ENCODE assay signal across 22 cellular contexts in the genomic region with DNA sequence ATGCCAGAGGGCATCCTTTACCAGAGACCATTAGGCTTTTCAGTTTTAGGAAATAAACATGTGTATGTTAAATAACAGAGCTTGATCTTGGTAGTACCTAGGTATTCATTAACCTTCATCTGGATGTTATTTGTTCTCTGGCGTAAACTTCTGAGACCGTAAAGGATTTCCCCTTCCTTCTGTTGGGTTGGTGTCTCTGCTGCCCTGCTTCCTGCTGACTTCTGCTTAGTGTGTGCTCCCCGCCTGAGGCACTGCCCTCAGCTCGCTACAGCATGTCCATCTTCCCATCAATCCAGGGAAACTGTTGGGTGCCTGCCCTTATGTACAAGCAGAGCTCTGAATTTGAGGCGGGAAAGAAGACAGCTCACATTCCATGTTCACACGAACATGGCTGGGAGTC.
DNase-seq lines count a peak whose midpoint lies in the region; ATAC-seq and TF ChIP-seq lines count a peak whose summit lies in the region.
"Had no signal": no experiment of that assay in that cellular context is flagged by ENCODE, and none has a peak within 500 bp of the region (broad histone marks: within the 10 kb centered on the region; RNA-seq: fewer than 3 reads in every experiment).

No MANE protein-coding gene starts in this region.

- no peaks in the 10 kb centered on the region for H3K9me3 Mint-ChIP-seq in activated CD4-positive, alpha-beta memory T cell treated with anti-CD3 and anti-CD28 coated beads, Interleukin-2, amount 10 ng/mL, durations not matched to agents 7 days and 5 days
- H3K9me3 Mint-ChIP-seq: activated naive CD8-positive, alpha-beta T cell treated with anti-CD3 and anti-CD28 coated beads for 36 hours; activated T-cell treated with anti-CD3 and anti-CD28 coated beads, Interleukin-2, amount 50 U/mL, for 4 hours; CD8-positive, alpha-beta T cell had no signal

- in situ Hi-C loops in GM13977 (cut with MboI; ENCODE audit: low pct_unique_long_range_greater_than_20kb, low sequenced_read_pairs, unreplicated experiment), result no loop called here

- H3K4me3 ChIP-seq in left lung, result no peak overlapping the region
- H3K4me3 ChIP-seq: right atrium auricular region had no signal

- no peak overlapping the region for H3K4me3 Mint-ChIP-seq in activated CD4-positive, alpha-beta memory T cell treated with anti-CD3 and anti-CD28 coated beads, Interleukin-2, amount 10 ng/mL, durations not matched to agents 7 days and 5 days
- H3K4me3 Mint-ChIP-seq: activated naive CD8-positive, alpha-beta T cell treated with anti-CD3 and anti-CD28 coated beads for 36 hours; activated T-cell treated with anti-CD3 and anti-CD28 coated beads, Interleukin-2, amount 50 U/mL, for 4 hours; CD8-positive, alpha-beta T cell had no signal

- peak; percentile 85 for ATAC-seq in GM18517 (IDR thresholded peaks at IDR 0.05; ENCODE audit: unreplicated experiment)
- peak; percentile 87 for ATAC-seq in GM19463 (IDR thresholded peaks at IDR 0.05; ENCODE audit: unreplicated experiment)
- ATAC-seq in HG02943 (IDR thresholded peaks at IDR 0.05; ENCODE audit: low read depth, unreplicated experiment), result peak; percentile 72
- peak; percentile 60 for ATAC-seq in HG03521 (IDR thresholded peaks at IDR 0.05; ENCODE audit: unreplicated experiment)
- no peak for ATAC-seq in left lung
- ATAC-seq: activated T-cell treated with anti-CD3 and anti-CD28 coated beads, Interleukin-2, amount 50 U/mL, for 4 hours; CD8-positive, alpha-beta T cell had no signal

- H3K27ac ChIP-seq in left lung, result no peak overlapping the region
- H3K27ac ChIP-seq: right atrium auricular region had no signal

- H3K4me1 Mint-ChIP-seq in activated CD4-positive, alpha-beta memory T cell treated with anti-CD3 and anti-CD28 coated beads, Interleukin-2, amount 10 ng/mL, durations not matched to agents 7 days and 5 days, result no peaks in the 10 kb centered on the region
- H3K4me1 Mint-ChIP-seq: activated naive CD8-positive, alpha-beta T cell treated with anti-CD3 and anti-CD28 coated beads for 36 hours had no signal

- peaks cover 13% of the 10 kb centered on the region for H3K27me3 Mint-ChIP-seq in activated CD4-positive, alpha-beta memory T cell treated with anti-CD3 and anti-CD28 coated beads, Interleukin-2, amount 10 ng/mL, durations not matched to agents 7 days and 5 days

- H3K36me3 Mint-ChIP-seq in activated CD4-positive, alpha-beta memory T cell treated with anti-CD3 and anti-CD28 coated beads, Interleukin-2, amount 10 ng/mL, durations not matched to agents 7 days and 5 days (ENCODE audit: low read depth), result no peaks in the 10 kb centered on the region
- H3K36me3 Mint-ChIP-seq: activated naive CD8-positive, alpha-beta T cell treated with anti-CD3 and anti-CD28 coated beads for 36 hours; CD8-positive, alpha-beta T cell had no signal

- no peak overlapping the region for H3K27ac Mint-ChIP-seq in activated CD4-positive, alpha-beta memory T cell treated with anti-CD3 and anti-CD28 coated beads, Interleukin-2, amount 10 ng/mL, durations not matched to agents 7 days and 5 days
- H3K27ac Mint-ChIP-seq: activated naive CD8-positive, alpha-beta T cell treated with anti-CD3 and anti-CD28 coated beads for 36 hours; CD8-positive, alpha-beta T cell had no signal

- no peaks in the 10 kb centered on the region for H3K9me3 ChIP-seq in left lung
- H3K9me3 ChIP-seq: right atrium auricular region had no signal

- CTCF ChIA-PET in activated CD4-positive, alpha-beta memory T cell treated with anti-CD3 and anti-CD28 coated beads, Interleukin-2, amount 10 ng/mL, durations not matched to agents 7 days and 5 days (lab: Charles Lee), result no interaction called here

- no peak for DNase-seq in activated effector memory CD4-positive, alpha-beta T cell treated with Interleukin-2 at 50 U/mL for 16 hours
- no peak for DNase-seq in GM13977 (ENCODE audit: low spot score)
- no peak for DNase-seq in left lung
- no peak for DNase-seq in activated CD4-positive, alpha-beta memory T cell treated with anti-CD3 and anti-CD28 coated beads, Interleukin-2, amount 10 ng/mL, durations not matched to agents 7 days and 5 days
- DNase-seq: activated CD4-positive, alpha-beta T cell treated with anti-CD3 and anti-CD28 coated beads, Interleukin-2, amount 50 U/mL, for 48 hours; activated naive CD8-positive, alpha-beta T cell treated with anti-CD3 and anti-CD28 coated beads for 36 hours; activated T-cell treated with anti-CD3 and anti-CD28 coated beads, Interleukin-2, amount 50 U/mL, for 4 hours; CD8-positive, alpha-beta T cell; DMS79 treated with DMSO at 0.1 percent for 48 hours; effector memory CD4-positive, alpha-beta T cell; hippocampal formation; midbrain; NCI-H146; NCI-H2227 treated with DMSO at 0.1 percent for 48 hours; RPMI8226; substantia nigra; SW 1271 had no signal

- no peaks in the 10 kb centered on the region for H3K36me3 ChIP-seq in left lung
- H3K36me3 ChIP-seq: right atrium auricular region had no signal

- intact Hi-C loops in left lung (cut with DNase I), result no loop called here

- no peaks in the 10 kb centered on the region for H3K27me3 ChIP-seq in left lung
- H3K27me3 ChIP-seq: right atrium auricular region had no signal

- POLR2A ChIA-PET in activated CD4-positive, alpha-beta memory T cell treated with anti-CD3 and anti-CD28 coated beads, Interleukin-2, amount 10 ng/mL, durations not matched to agents 7 days and 5 days (lab: Charles Lee), result no interaction called here

- no peaks in the 10 kb centered on the region for H3K4me1 ChIP-seq in left lung

- TF ChIP-seq CTCF in GM13977 (IDR thresholded peaks at IDR 0.05; ENCODE audit: extremely low read depth, insufficient read depth, missing control alignments), result no peak
- TF ChIP-seq CTCF in left lung (IDR thresholded peaks at IDR 0.05), result no peak
